In genomic region chr14:98901511-98902205, GRCh38 we compare ENCODE assay signal across 26 cellular contexts.
"Had no signal": no experiment of that assay in that cellular context is flagged by ENCODE, and none has a peak within 500 bp of the region (broad histone marks: within the 10 kb centered on the region; RNA-seq: fewer than 3 reads in every experiment).

No MANE protein-coding gene starts in this region.

- H3K36me3 ChIP-seq: adrenal gland, cardiac muscle cell, gastrocnemius medialis, left ventricle myocardium inferior, spleen, upper lobe of left lung, vagina, WERI-Rb-1 had no signal

- FAIRE-seq: islet of Langerhans had no signal

- H3K27ac ChIP-seq: adrenal gland, body of pancreas, cardiac muscle cell, coronary artery, dorsolateral prefrontal cortex, gastrocnemius medialis, left ventricle myocardium inferior, spleen, upper lobe of left lung, vagina, WERI-Rb-1 had no signal

- H3K4me1 ChIP-seq: adrenal gland, gastrocnemius medialis, left ventricle myocardium inferior, spleen had no signal

- H3K4me3 ChIP-seq: adrenal gland, body of pancreas, cardiac muscle cell, coronary artery, dorsolateral prefrontal cortex, gastrocnemius medialis, left ventricle myocardium inferior, lung, mucosa of descending colon, spleen, upper lobe of left lung, vagina had no signal

- ATAC-seq: activated CD4-positive, CD25-positive, alpha-beta regulatory T cell treated with anti-CD3 and anti-CD28 coated beads, Interleukin-2, amount 50 U/mL, for 24 hours; body of pancreas; gastrocnemius medialis; mucosa of descending colon; right cardiac atrium had no signal

- H3K27me3 ChIP-seq: adrenal gland, body of pancreas, cardiac muscle cell, gastrocnemius medialis, upper lobe of left lung, vagina had no signal

- DNase-seq: activated CD4-positive, alpha-beta T cell treated with anti-CD3 and anti-CD28 coated beads for 48 hours; activated CD4-positive, alpha-beta T cell treated with anti-CD3 and anti-CD28 coated beads, Interleukin-2, amount 50 U/mL, for 48 hours; activated CD8-positive, alpha-beta memory T cell treated with anti-CD3 and anti-CD28 coated beads, Interleukin-2, amount 50 U/mL, for 4 hours; activated gamma-delta T cell treated with Interleukin-2 at 50 U/mL for 16 hours; activated T-cell treated with anti-CD3 and anti-CD28 coated beads, Interleukin-2, amount 50 U/mL, for 24 hours; adrenal gland; body of pancreas; dorsolateral prefrontal cortex; effector memory CD4-positive, alpha-beta T cell; gastrocnemius medialis; glutamatergic neuron; left ventricle myocardium inferior; mucosa of descending colon; occipital lobe; right cardiac atrium; spleen; substantia nigra; T-helper 1 cell; upper lobe of left lung; WERI-Rb-1 had no signal

- H3K9me3 ChIP-seq: adrenal gland, body of pancreas, gastrocnemius medialis, mucosa of descending colon, upper lobe of left lung, vagina had no signal
